2 cellular contexts compared by ENCODE assay signal in the genomic region with DNA sequence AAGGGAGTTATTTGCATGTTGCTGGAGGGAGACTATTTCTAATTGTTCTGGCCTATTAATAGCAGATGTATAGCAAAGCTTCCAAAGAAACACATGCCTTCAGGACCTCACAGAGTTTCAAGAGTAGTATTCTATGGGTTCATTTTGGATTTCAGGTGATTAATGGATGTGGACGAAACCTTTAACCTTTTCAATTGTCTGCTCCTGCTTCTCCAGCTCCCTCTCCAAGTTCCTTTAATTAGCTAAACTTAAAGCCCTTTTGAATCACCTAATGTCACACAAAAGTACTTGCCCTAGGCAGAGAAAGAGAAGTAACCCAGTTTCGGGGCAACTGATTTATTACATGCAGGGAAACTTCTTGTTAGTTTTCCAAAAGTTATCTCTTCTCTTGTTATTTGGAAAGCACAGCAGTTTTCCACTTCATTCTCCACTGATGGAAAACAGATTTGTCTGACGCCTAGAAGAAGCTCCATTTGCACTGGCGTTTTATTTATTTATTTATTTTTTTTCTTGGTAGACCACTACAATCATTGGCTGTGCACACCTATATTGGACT.
TF ChIP-seq lines count a peak whose summit lies in the region.

No MANE protein-coding gene starts in this region.

TF ChIP-seq in IMR-90, 13 proteins besides CTCF, POLR2A, EP300 and RAD21:
- TF ChIP-seq FOS (IDR thresholded peaks at IDR 0.05; ENCODE audit: low read depth, low read length), result no peak
- TF ChIP-seq CHD1 (IDR thresholded peaks at IDR 0.05; ENCODE audit: low read depth, low read length), result no peak
- no peak for TF ChIP-seq NFE2L2 (IDR thresholded peaks at IDR 0.05; ENCODE audit: low read depth, low read length)
- no peak for TF ChIP-seq BHLHE40 (IDR thresholded peaks at IDR 0.05; ENCODE audit: low read depth, low read length)
- TF ChIP-seq ELK1 (IDR thresholded peaks at IDR 0.05; ENCODE audit: borderline replicate concordance, low read depth, low read length), result no peak
- TF ChIP-seq MAFK (IDR thresholded peaks at IDR 0.05; ENCODE audit: low read depth, low read length), result no peak
- TF ChIP-seq RFX5 (IDR thresholded peaks at IDR 0.05; ENCODE audit: low read depth, low read length), result no peak
- no peak for TF ChIP-seq SMC3 (IDR thresholded peaks at IDR 0.05; ENCODE audit: low read depth, low read length)
- no peak for TF ChIP-seq CEBPB (IDR thresholded peaks at IDR 0.05; ENCODE audit: low read depth, low read length)
- TF ChIP-seq RCOR1 (IDR thresholded peaks at IDR 0.05; ENCODE audit: insufficient replicate concordance, low read length), result no peak
- TF ChIP-seq MXI1 (IDR thresholded peaks at IDR 0.05; ENCODE audit: borderline replicate concordance, low read depth, low read length), result no peak
- no peak for TF ChIP-seq MAZ (IDR thresholded peaks at IDR 0.05; ENCODE audit: borderline replicate concordance, low read depth, low read length)

TF ChIP-seq in GM12878, 131 proteins besides CTCF, POLR2A, EP300 and RAD21:
- TF ChIP-seq SIN3A (IDR thresholded peaks at IDR 0.05; ENCODE audit: low read depth, low read length), result no peak
- TF ChIP-seq NR2C1 (IDR thresholded peaks at IDR 0.05), result no peak
- no peak for TF ChIP-seq RELA (IDR thresholded peaks at IDR 0.05; ENCODE audit: borderline replicate concordance, partially characterized antibody)
- no peak for TF ChIP-seq ATF7 (IDR thresholded peaks at IDR 0.05; ENCODE audit: low read depth)
- no peak for TF ChIP-seq BMI1 (IDR thresholded peaks at IDR 0.05; ENCODE audit: borderline replicate concordance)
